8 cellular contexts compared by ENCODE assay signal in the genomic region with DNA sequence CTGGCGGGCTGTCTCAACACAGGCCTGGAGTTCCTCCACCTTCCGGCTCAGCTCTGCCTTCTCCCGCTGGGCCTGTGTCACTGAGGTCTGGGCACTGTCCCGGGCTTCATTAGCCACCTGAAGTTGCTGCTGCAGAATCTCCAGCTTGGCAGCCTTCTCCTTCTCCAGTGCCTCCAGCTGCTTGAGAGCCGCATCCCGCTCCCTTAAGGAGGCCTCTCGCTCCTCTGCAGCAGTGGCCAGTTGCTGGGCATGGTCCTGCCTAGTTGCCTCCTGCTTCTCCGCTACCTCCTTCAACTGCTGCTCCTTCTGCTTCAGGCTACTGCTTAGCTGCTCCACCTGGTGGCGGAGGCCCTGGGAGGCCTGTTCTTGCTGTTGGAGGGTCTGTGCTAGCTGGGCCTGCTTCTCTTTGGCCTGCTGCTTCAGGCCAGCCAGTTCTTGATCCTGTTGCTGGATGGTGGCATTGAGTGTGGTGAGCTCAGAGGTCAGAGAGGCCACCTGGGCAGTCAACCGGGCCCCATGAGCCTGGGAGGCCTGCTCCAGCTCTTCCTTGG. TPM values are rescaled to one million over a fixed set of nuclear protein-coding genes. Genes with fewer than 3 reads are reported as not detected.
DNase-seq lines count a peak whose midpoint lies in the region; ATAC-seq, FAIRE-seq and TF ChIP-seq lines count a peak whose summit lies in the region.

No MANE protein-coding gene starts in this region.

- no peak overlapping the region for H3K4me3 Mint-ChIP-seq in naive thymus-derived CD4-positive, alpha-beta T cell

- FAIRE-seq in HTR-8/SVneo (lab: Jason Lieb, UNC) (peak; percentile 87), K562 (lab: Jason Lieb, UNC) (no peak)

- no peak overlapping the region; a peak in 1 of 4 replicates for H3K9ac ChIP-seq in K562 (ENCODE audit: insufficient read depth in 1 of 2, low read depth in 2 of 2, low read length in 2 of 2)

- TF ChIP-seq EP300 in K562 (IDR thresholded peaks at IDR 0.05; ENCODE audit: low read length) = no peak

- H3K4me1 Mint-ChIP-seq in naive thymus-derived CD4-positive, alpha-beta T cell = peaks cover 0 to 17% (median 4%) of the 10 kb centered on the region in 7 donors

- H3K4me3 ChIP-seq in DOHH2 (ENCODE audit: low read length) (no peak overlapping the region), K562 (no peak overlapping the region)
- H3K4me3 ChIP-seq in naive thymus-derived CD4-positive, alpha-beta T cell (ENCODE audit: low read length) = no peak overlapping the region

- no peaks in the 10 kb centered on the region for H3F3A ChIP-seq in DOHH2 (ENCODE audit: control insufficient read depth, insufficient read depth)

- H2AFZ ChIP-seq in K562 (ENCODE audit: low read depth, low read length) = no peak overlapping the region

- H4K20me1 ChIP-seq in DOHH2 (ENCODE audit: control insufficient read depth, insufficient read depth, low read depth, low read length) = no peaks in the 10 kb centered on the region
- peaks cover 5% of the 10 kb centered on the region; the same call in 1 of the 2 replicates for H4K20me1 ChIP-seq in K562 (replicated peaks; ENCODE audit: control insufficient read depth, insufficient read depth, low read length)

- peak overlapping the region in 5 of 9 donors; percentile 22 to 70 (median 57) for H3K27ac Mint-ChIP-seq in naive thymus-derived CD4-positive, alpha-beta T cell

- no peaks in the 10 kb centered on the region for H3K9me3 Mint-ChIP-seq in naive thymus-derived CD4-positive, alpha-beta T cell

- H3K27ac ChIP-seq in DOHH2 (ENCODE audit: low read depth, low read length) = no peak overlapping the region
- no peak overlapping the region for H3K27ac ChIP-seq in K562 (ENCODE audit: extremely low read depth, low read depth, low read length)
- H3K27ac ChIP-seq in naive thymus-derived CD4-positive, alpha-beta T cell (ENCODE audit: low read depth, low read length) = no peak overlapping the region

- no TSS peak for BruUV-seq in K562 (replicated peaks; lab: Mats Ljungman, UMichigan)

- H3K36me3 ChIP-seq in DOHH2 (ENCODE audit: control insufficient read depth, low read length) = peaks cover 99% of the 10 kb centered on the region
- peaks cover 99% of the 10 kb centered on the region for H3K36me3 ChIP-seq in K562 (ENCODE audit: control insufficient read depth, insufficient read depth, low read length)
- peaks cover 62 to 100% (median 76%) of the 10 kb centered on the region in 3 experiments for H3K36me3 ChIP-seq in naive thymus-derived CD4-positive, alpha-beta T cell (ENCODE audit: control insufficient read depth in 2 of 3, insufficient read depth in 3 of 3, low read length in 3 of 3)

- no peak for TF ChIP-seq POLR2A in K562 (conservative IDR thresholded peaks at IDR 0.05)

- H3K36me3 Mint-ChIP-seq in naive thymus-derived CD4-positive, alpha-beta T cell = peaks cover 27 to 67% (median 34%) of the 10 kb centered on the region in 5 donors

- ATAC-seq in K562 (peak; percentile 66), esophagus mucosa (no peak), GM18907 (IDR thresholded peaks at IDR 0.05; ENCODE audit: unreplicated experiment) (no peak)
- ATAC-seq in naive thymus-derived CD4-positive, alpha-beta T cell = no peak

- TF ChIP-seq RAD21 in K562 (CRISPR knock-in tag; conservative IDR thresholded peaks at IDR 0.05 in 1 of 2, IDR thresholded peaks at IDR 0.05 in 1 of 2) = peak; percentile 34 to 50; a peak in 3 of 4 replicates

- no peaks in the 10 kb centered on the region for H3K9me1 ChIP-seq in K562 (ENCODE audit: control insufficient read depth, insufficient read depth, low read length)

- H3K4me1 ChIP-seq in DOHH2 (ENCODE audit: control insufficient read depth, low read length) (no peaks in the 10 kb centered on the region), K562 (replicated peaks in 1 of 2; ENCODE audit: control insufficient read depth in 2 of 2, insufficient read depth in 2 of 2, low read length in 2 of 2) (peaks cover 0 to 7% of the 10 kb centered on the region in 2 experiments; a peak in 1 of 5 replicates)
- H3K4me1 ChIP-seq in naive thymus-derived CD4-positive, alpha-beta T cell (ENCODE audit: control insufficient read depth in 2 of 2, insufficient read depth in 2 of 2, low read length in 2 of 2) = no peaks in the 10 kb centered on the region

- H3K79me2 ChIP-seq in DOHH2 (ENCODE audit: control insufficient read depth, low read length) (no peaks in the 10 kb centered on the region), K562 (ENCODE audit: control insufficient read depth, insufficient read depth, low read length) (no peaks in the 10 kb centered on the region)

- H3K27me3 ChIP-seq in DOHH2 (ENCODE audit: control insufficient read depth, low read length) = no peaks in the 10 kb centered on the region
- no peaks in the 10 kb centered on the region for H3K27me3 ChIP-seq in K562 (ENCODE audit: control insufficient read depth in 2 of 2, insufficient read depth in 2 of 2, low read length in 2 of 2)
- H3K27me3 ChIP-seq in naive thymus-derived CD4-positive, alpha-beta T cell (ENCODE audit: control insufficient read depth in 2 of 2, insufficient read depth in 2 of 2, low read length in 2 of 2) = no peaks in the 10 kb centered on the region

- intact Hi-C loops in K562 (cut with micrococcal nuclease) = no loop called here
- intact Hi-C loops in naive thymus-derived CD4-positive, alpha-beta T cell (cut with micrococcal nuclease) = no loop called here

- H3K9me2 ChIP-seq in DOHH2 (replicated peaks; ENCODE audit: control insufficient read depth, low read length) = no peaks in the 10 kb centered on the region

- POLR2A ChIA-PET in K562 (lab: Yijun Ruan, JAX) = interaction anchor here (0.6 to 2.2 kb wide), 10 partner anchors 8 to 80 kb away, joined by 3 to 10 read pairs (median 4); a partner anchor contains a TSS
- POLR2A ChIA-PET in naive thymus-derived CD4-positive, alpha-beta T cell (lab: Charles Lee) = interaction anchor here (0.7 to 1.6 kb wide), 5 partner anchors 9 to 53 kb away, joined by 3 to 5 read pairs (median 4); a partner anchor contains a TSS

- no peaks in the 10 kb centered on the region for H3K27me3 Mint-ChIP-seq in naive thymus-derived CD4-positive, alpha-beta T cell

- peak; percentile 45 for TF ChIP-seq CTCF in DOHH2 (IDR thresholded peaks at IDR 0.05; ENCODE audit: low read depth, low read length, poor library complexity, severe bottlenecking)
- peak; percentile 58 to 64 (median 61); a peak in 5 of 6 replicates for TF ChIP-seq CTCF in K562 (IDR thresholded peaks at IDR 0.05 in 2 of 3, conservative IDR thresholded peaks at IDR 0.05 in 1 of 3; ENCODE audit: insufficient read depth in 2 of 3, low read depth in 1 of 3, low read length in 3 of 3)

- no peaks in the 10 kb centered on the region for H3K9me3 ChIP-seq in DOHH2 (ENCODE audit: control insufficient read depth, insufficient read depth, low read length)
- no peaks in the 10 kb centered on the region for H3K9me3 ChIP-seq in K562 (replicated peaks; ENCODE audit: control insufficient read depth, insufficient read depth, low read depth, low read length)
- no peaks in the 10 kb centered on the region for H3K9me3 ChIP-seq in naive thymus-derived CD4-positive, alpha-beta T cell (ENCODE audit: control insufficient read depth in 2 of 3, low read length in 3 of 3)

- no peak overlapping the region for H3K4me2 ChIP-seq in DOHH2 (ENCODE audit: low read length)
- no peak overlapping the region for H3K4me2 ChIP-seq in K562 (ENCODE audit: insufficient read depth, low read length)

- 93% methylated on average over 9 of the region's 10 CpGs for WGBS in K562 (ENCODE audit: insufficient coverage, low coverage, missing lambda C conversion rate)

- DNase-seq in HTR-8/SVneo (ENCODE audit: insufficient read length, low spot score) (no peak), K562 (ENCODE audit: extremely low read depth in 1 of 4, low spot score in 3 of 4) (peak in 1 of 4 experiments; percentile 44), NCI-H146 treated with DMSO at 0.1 percent for 48 hours (lab: John Stamatoyannopoulos, UW; ENCODE audit: unreplicated experiment) (no peak), SK-N-DZ (ENCODE audit: low spot score) (no peak)
- DNase-seq in naive thymus-derived CD4-positive, alpha-beta T cell = no peak

- CTCF ChIA-PET in K562 (lab: Yijun Ruan, JAX; ENCODE audit: low intra/inter-chr PET ratio) = interaction anchor here (0.8 to 1.3 kb wide), 2 partner anchors 38 to 215 kb away, joined by 4 to 6 read pairs; no protein-coding TSS in a partner anchor
- CTCF ChIA-PET in naive thymus-derived CD4-positive, alpha-beta T cell (lab: Charles Lee) = interaction anchor here (0.7 to 3.0 kb wide), 10 partner anchors 9 to 126 kb away, joined by 3 to 14 read pairs (median 4); no protein-coding TSS in a partner anchor

- in situ Hi-C loops in K562 (cut with MboI) = no loop called here

TF ChIP-seq in K562, 482 proteins besides CTCF, POLR2A, EP300 and RAD21 (continues in another document):
- TF ChIP-seq KLF6 (CRISPR knock-in tag; IDR thresholded peaks at IDR 0.05; ENCODE audit: borderline replicate concordance) = no peak
- TF ChIP-seq RNF2 (IDR thresholded peaks at IDR 0.05) = no peak
- TF ChIP-seq TEAD2 (tag; IDR thresholded peaks at IDR 0.05) = no peak
- no peak for TF ChIP-seq RFX5 (IDR thresholded peaks at IDR 0.05; ENCODE audit: low read depth, low read length)
- no peak for TF ChIP-seq NFIX (CRISPR knock-in tag; IDR thresholded peaks at IDR 0.05; ENCODE audit: low read depth)

RNA-seq across cellular contexts. Expression of a gene that starts 16.9 kb away (rescaled TPM):
- 50.1 and 71.5 TPM in 2 replicates for total RNA-seq in K562 (2011; cell fraction: chromatin; rRNA removed; ENCODE audit: low replicate concordance)
- total RNA-seq in K562 (2011; cell fraction: nucleolus; rRNA removed) = 32.2 and 35.4 TPM in 2 replicates
- total RNA-seq in K562 (2011; cell fraction: nucleoplasm; rRNA removed) = 35.9 and 50.0 TPM in 2 replicates
- total RNA-seq in K562 (2014; rRNA removed) = 2.1 and 2.9 TPM in 2 replicates
- total RNA-seq in K562 (2014; rRNA removed; fragmentation: Illumina TruSeq; extraction: Trizol) = 2.7 and 3.2 TPM in 2 replicates
- 3.2 and 3.5 TPM in 2 replicates for total RNA-seq in K562 (2015; rRNA removed; fragmentation: Illumina TruSeq; extraction: Trizol)
- 5.2 and 9.4 TPM in 2 replicates for total RNA-seq in K562 (2021)
- polyA plus RNA-seq in K562 (2011; rRNA removed) = 6.4 and 10.7 TPM in 2 replicates
- 9.9 and 10.0 TPM in 2 replicates for polyA plus RNA-seq in K562 (2011; cell fraction: cytosol; rRNA removed)
- polyA plus RNA-seq in K562 (2011; cell fraction: nucleus; rRNA removed) = 56.7 and 61.5 TPM in 2 replicates
- polyA plus RNA-seq in K562 (2012) = 5.7 and 12.3 TPM in 2 replicates
- 6.1 TPM in 2 replicates for polyA plus RNA-seq in K562 (2014; fragmentation: Illumina TruSeq; extraction: Trizol)
- polyA plus RNA-seq in K562 (2014; fragmentation: Nextera tagmentation; extraction: Ambion mirVana) = under 1 TPM; 0.34 to 0.35 TPM
- polyA plus RNA-seq in K562 (2014; rRNA removed) = 6.3 and 7.2 TPM in 2 replicates
- polyA minus RNA-seq in K562 (2011; rRNA and poly(A)+ RNA removed) = 9.5 and 10.0 TPM in 2 replicates
- polyA minus RNA-seq in K562 (2011; cell fraction: cytosol; rRNA and poly(A)+ RNA removed) = 2.2 and 3.4 TPM in 2 replicates
- polyA minus RNA-seq in K562 (2011; cell fraction: nucleus; rRNA and poly(A)+ RNA removed) = 11.3 and 13.7 TPM in 2 replicates
- total RNA-seq in naive thymus-derived CD4-positive, alpha-beta T cell = 10 to 100 TPM; 17.6 to 30.2 (median 23.1) TPM
- polyA plus RNA-seq in naive thymus-derived CD4-positive, alpha-beta T cell = 10 to 100 TPM; 14.4 to 15.1 TPM
- total RNA-seq in esophagus mucosa = 2.5 TPM
- 3.5 and 4.6 TPM in 2 replicates for polyA plus RNA-seq in SK-N-DZ (2014; cell fraction: cytosol; rRNA removed)
- 24.1 and 42.9 TPM in 2 replicates for polyA plus RNA-seq in SK-N-DZ (2014; cell fraction: nucleus; rRNA removed)
